In the genomic region with DNA sequence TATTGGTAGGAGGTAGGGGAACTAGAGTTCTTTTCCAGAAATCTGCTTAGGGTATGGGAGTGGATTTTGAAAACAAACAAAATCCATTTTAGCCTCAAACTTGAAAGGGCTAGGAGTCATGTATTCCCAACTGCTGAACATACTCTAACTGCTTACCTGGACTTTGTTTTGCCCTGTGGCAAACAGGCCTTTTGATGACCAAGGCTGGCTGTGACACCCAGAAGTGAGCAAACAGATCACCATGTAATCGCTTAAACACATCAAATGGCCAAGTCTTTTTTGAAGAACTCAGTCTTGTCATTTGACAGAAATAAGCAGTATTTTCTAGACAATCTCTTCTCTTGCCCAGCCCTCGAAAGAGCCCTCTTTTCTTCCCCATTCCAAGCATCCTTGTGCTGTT, we compare ENCODE assay signal across 1 cellular context.
TF ChIP-seq lines count a peak whose summit lies in the region.

No MANE protein-coding gene starts in this region.

TF ChIP-seq in IMR-90, 13 proteins besides CTCF, POLR2A, EP300 and RAD21:
- TF ChIP-seq, protein P1, sequence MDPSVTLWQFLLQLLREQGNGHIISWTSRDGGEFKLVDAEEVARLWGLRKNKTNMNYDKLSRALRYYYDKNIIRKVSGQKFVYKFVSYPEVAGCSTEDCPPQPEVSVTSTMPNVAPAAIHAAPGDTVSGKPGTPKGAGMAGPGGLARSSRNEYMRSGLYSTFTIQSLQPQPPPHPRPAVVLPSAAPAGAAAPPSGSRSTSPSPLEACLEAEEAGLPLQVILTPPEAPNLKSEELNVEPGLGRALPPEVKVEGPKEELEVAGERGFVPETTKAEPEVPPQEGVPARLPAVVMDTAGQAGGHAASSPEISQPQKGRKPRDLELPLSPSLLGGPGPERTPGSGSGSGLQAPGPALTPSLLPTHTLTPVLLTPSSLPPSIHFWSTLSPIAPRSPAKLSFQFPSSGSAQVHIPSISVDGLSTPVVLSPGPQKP (IDR thresholded peaks at IDR 0.05; ENCODE audit: borderline replicate concordance, low read depth, low read length), result no peak
- TF ChIP-seq BHLHE40 (IDR thresholded peaks at IDR 0.05; ENCODE audit: low read depth, low read length) (no peak), NFE2L2 (IDR thresholded peaks at IDR 0.05; ENCODE audit: low read depth, low read length) (no peak), USF2 (IDR thresholded peaks at IDR 0.05; ENCODE audit: low read depth, low read length) (no peak)
